ENCODE assay signal across 20 cellular contexts in the genomic region with DNA sequence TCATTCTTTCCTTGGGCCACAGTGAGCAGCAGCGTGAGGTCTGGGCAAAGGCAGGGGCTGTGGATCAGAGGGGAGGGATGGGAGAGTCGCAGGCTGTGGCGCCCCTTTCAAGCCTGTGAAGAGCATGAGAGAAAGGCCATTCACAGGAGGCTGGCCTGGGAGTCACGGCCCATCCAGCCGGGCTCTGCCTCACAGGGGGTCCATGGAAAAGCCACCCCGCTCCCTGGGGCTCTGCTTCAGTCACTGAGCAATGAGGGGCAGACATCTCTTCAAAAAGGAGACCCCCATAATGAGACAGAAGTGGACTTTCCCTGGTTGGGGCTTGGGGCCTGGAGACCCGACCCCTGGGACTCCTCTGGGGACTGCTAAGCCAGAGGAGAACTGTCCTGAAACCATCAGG.
DNase-seq lines count a peak whose midpoint lies in the region; ATAC-seq, FAIRE-seq and TF ChIP-seq lines count a peak whose summit lies in the region.
"Had no signal": no experiment of that assay in that cellular context is flagged by ENCODE, and none has a peak within 500 bp of the region (broad histone marks: within the 10 kb centered on the region; RNA-seq: fewer than 3 reads in every experiment).

No MANE protein-coding gene starts in this region.

- H3K27ac Mint-ChIP-seq in activated naive CD4-positive, alpha-beta T cell treated with anti-CD3 and anti-CD28 coated beads, Interleukin-2, amount 10 ng/mL, durations not matched to agents 7 days and 5 days = no peak overlapping the region
- no peak overlapping the region for H3K27ac Mint-ChIP-seq in activated CD8-positive, alpha-beta memory T cell treated with anti-CD3 and anti-CD28 coated beads, Interleukin-2, amount 10 ng/mL, durations not matched to agents 7 days and 5 days
- H3K27ac Mint-ChIP-seq: CD4-positive, alpha-beta memory T cell; GM23338; HFFc6 had no signal

- FAIRE-seq in RCC 7860 (lab: Jason Lieb, UNC) = no peak
- FAIRE-seq: A549, GM12891, GM18507 had no signal

- H3K27me3 ChIP-seq in A673 (replicated peaks; ENCODE audit: insufficient read depth, low read depth, low read length, poor library complexity) = no peaks in the 10 kb centered on the region

- TF ChIP-seq CTCF in A673 (conservative IDR thresholded peaks at IDR 0.05; ENCODE audit: low read depth, low read length) = no peak

- H3K36me3 Mint-ChIP-seq in activated naive CD4-positive, alpha-beta T cell treated with anti-CD3 and anti-CD28 coated beads, Interleukin-2, amount 10 ng/mL, durations not matched to agents 7 days and 5 days = no peaks in the 10 kb centered on the region
- no peaks in the 10 kb centered on the region for H3K36me3 Mint-ChIP-seq in activated CD8-positive, alpha-beta memory T cell treated with anti-CD3 and anti-CD28 coated beads, Interleukin-2, amount 10 ng/mL, durations not matched to agents 7 days and 5 days
- H3K36me3 Mint-ChIP-seq: CD4-positive, alpha-beta memory T cell had no signal

- ATAC-seq in activated CD8-positive, alpha-beta memory T cell treated with anti-CD3 and anti-CD28 coated beads, Interleukin-2, amount 10 ng/mL, durations not matched to agents 7 days and 5 days = no peak
- ATAC-seq: A549, GM23338 had no signal

- no peaks in the 10 kb centered on the region for H3K9me3 ChIP-seq in A673 (ENCODE audit: low read depth, low read length, poor library complexity, severe bottlenecking)
- no peaks in the 10 kb centered on the region for H3K9me3 ChIP-seq in SK-N-MC (ENCODE audit: low read depth, low read length)
- H3K9me3 ChIP-seq: A549, HAP-1 had no signal

- no peak overlapping the region for H3K9ac ChIP-seq in SK-N-MC (ENCODE audit: insufficient read length)

- CTCF ChIA-PET in A673 (lab: Charles Lee) = no interaction called here
- CTCF ChIA-PET in activated naive CD4-positive, alpha-beta T cell treated with anti-CD3 and anti-CD28 coated beads, Interleukin-2, amount 10 ng/mL, durations not matched to agents 7 days and 5 days (lab: Charles Lee) = no interaction called here
- CTCF ChIA-PET in activated CD8-positive, alpha-beta memory T cell treated with anti-CD3 and anti-CD28 coated beads, Interleukin-2, amount 10 ng/mL, durations not matched to agents 7 days and 5 days (lab: Charles Lee) = no interaction called here

- no peaks in the 10 kb centered on the region for H3K36me3 ChIP-seq in A673 (ENCODE audit: insufficient read depth, low read length, poor library complexity, severe bottlenecking)
- H3K36me3 ChIP-seq in SK-N-MC (ENCODE audit: insufficient read depth, low read length) = no peaks in the 10 kb centered on the region
- H3K36me3 ChIP-seq: HAP-1 had no signal

- no peaks in the 10 kb centered on the region for H3K4me1 Mint-ChIP-seq in activated naive CD4-positive, alpha-beta T cell treated with anti-CD3 and anti-CD28 coated beads, Interleukin-2, amount 10 ng/mL, durations not matched to agents 7 days and 5 days
- H3K4me1 Mint-ChIP-seq in activated CD8-positive, alpha-beta memory T cell treated with anti-CD3 and anti-CD28 coated beads, Interleukin-2, amount 10 ng/mL, durations not matched to agents 7 days and 5 days = no peaks in the 10 kb centered on the region
- H3K4me1 Mint-ChIP-seq: CD4-positive, alpha-beta memory T cell; GM23338 had no signal

- peak overlapping the region; percentile 15 for H3K4me3 ChIP-seq in A673 (ENCODE audit: low read depth, low read length, poor library complexity, severe bottlenecking)
- H3K4me3 ChIP-seq in SK-N-MC = no peak overlapping the region
- H3K4me3 ChIP-seq: A549, GM23338, HAP-1 had no signal

- no TSS peak for BruUV-seq in A673 (replicated peaks; lab: Mats Ljungman, UMichigan)

- peaks cover 3% of the 10 kb centered on the region for H3K27me3 Mint-ChIP-seq in activated naive CD4-positive, alpha-beta T cell treated with anti-CD3 and anti-CD28 coated beads, Interleukin-2, amount 10 ng/mL, durations not matched to agents 7 days and 5 days
- no peaks in the 10 kb centered on the region for H3K27me3 Mint-ChIP-seq in activated CD8-positive, alpha-beta memory T cell treated with anti-CD3 and anti-CD28 coated beads, Interleukin-2, amount 10 ng/mL, durations not matched to agents 7 days and 5 days

- H3K27ac ChIP-seq in A673 (ENCODE audit: low read depth, low read length, poor library complexity, severe bottlenecking) = peak overlapping the region; percentile 80
- peak overlapping the region; percentile 95; the same call in 1 of the 2 replicates for H3K27ac ChIP-seq in SK-N-MC
- H3K27ac ChIP-seq: A549 had no signal

- intact Hi-C loops in A673 (cut with micrococcal nuclease; ENCODE audit: unreplicated experiment) = loop anchor here (10.0 kb wide), 1 partner anchor 192 kb away; no protein-coding TSS in a partner anchor

- no peak overlapping the region for H3K4me3 Mint-ChIP-seq in activated naive CD4-positive, alpha-beta T cell treated with anti-CD3 and anti-CD28 coated beads, Interleukin-2, amount 10 ng/mL, durations not matched to agents 7 days and 5 days
- H3K4me3 Mint-ChIP-seq in activated CD8-positive, alpha-beta memory T cell treated with anti-CD3 and anti-CD28 coated beads, Interleukin-2, amount 10 ng/mL, durations not matched to agents 7 days and 5 days = no peak overlapping the region
- H3K4me3 Mint-ChIP-seq: CD4-positive, alpha-beta memory T cell; GM23338; HFFc6 had no signal

- POLR2A ChIA-PET in A673 (lab: Charles Lee; ENCODE audit: low non-redundant PET) = no interaction called here

- DNase-seq in A673 (ENCODE audit: low spot score) (no peak), SK-N-MC (ENCODE audit: low read depth, low spot score) (no peak), mesenteric fat pad (ENCODE audit: low spot score) (peak; percentile 79), RCC 7860 (ENCODE audit: low spot score) (no peak)
- no peak for DNase-seq in activated naive CD4-positive, alpha-beta T cell treated with anti-CD3 and anti-CD28 coated beads, Interleukin-2, amount 10 ng/mL, durations not matched to agents 7 days and 5 days
- DNase-seq in activated CD8-positive, alpha-beta memory T cell treated with anti-CD3 and anti-CD28 coated beads, Interleukin-2, amount 10 ng/mL, durations not matched to agents 7 days and 5 days = no peak
- DNase-seq: 8988T; C1 segment of cervical spinal cord; Calu3; CD4-positive, alpha-beta memory T cell; COR-L47; DMS53; DMS79 treated with DMSO at 0.1 percent for 48 hours; GF-D8; HFFc6 had no signal

- H3K4me1 ChIP-seq in A673 (ENCODE audit: insufficient read depth, low read length, poor library complexity, severe bottlenecking) = peaks cover 29% of the 10 kb centered on the region
- H3K4me1 ChIP-seq: A549, HAP-1 had no signal

- H3K9me3 Mint-ChIP-seq in activated naive CD4-positive, alpha-beta T cell treated with anti-CD3 and anti-CD28 coated beads, Interleukin-2, amount 10 ng/mL, durations not matched to agents 7 days and 5 days = no peaks in the 10 kb centered on the region
- no peaks in the 10 kb centered on the region for H3K9me3 Mint-ChIP-seq in activated CD8-positive, alpha-beta memory T cell treated with anti-CD3 and anti-CD28 coated beads, Interleukin-2, amount 10 ng/mL, durations not matched to agents 7 days and 5 days (ENCODE audit: low read depth)
- H3K9me3 Mint-ChIP-seq: GM23338 had no signal
